Comparison of ENCODE assay signal across 19 cellular contexts in the genomic region with DNA sequence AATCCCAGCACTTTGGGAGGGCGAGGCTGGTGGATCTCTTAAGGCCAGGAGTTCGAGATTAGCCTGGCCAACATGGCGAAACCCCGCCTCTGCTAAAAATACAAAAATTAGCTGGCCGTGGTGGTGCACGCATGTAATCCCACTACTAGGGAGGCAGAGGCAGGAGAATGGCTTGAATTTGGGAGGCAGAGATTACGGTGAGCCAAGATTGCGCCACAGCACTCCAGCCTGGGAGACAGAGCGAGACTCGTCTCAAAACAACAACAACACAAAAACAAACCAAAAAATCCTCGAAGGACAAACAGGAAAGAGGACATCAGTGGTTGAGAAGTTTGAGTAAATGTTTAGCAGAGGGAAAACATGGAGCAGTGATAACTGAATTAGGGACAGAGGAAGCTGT. TPM values are rescaled to one million over a fixed set of nuclear protein-coding genes. Genes with fewer than 3 reads are reported as not detected.
DNase-seq lines count a peak whose midpoint lies in the region; ATAC-seq, FAIRE-seq and TF ChIP-seq lines count a peak whose summit lies in the region.
"Had no signal": no experiment of that assay in that cellular context is flagged by ENCODE, and none has a peak within 500 bp of the region (broad histone marks: within the 10 kb centered on the region; RNA-seq: fewer than 3 reads in every experiment).

No MANE protein-coding gene starts in this region.

- H3K23ac ChIP-seq in neuronal stem cell (ENCODE audit: low read depth, low read length, poor library complexity), result no peak overlapping the region

- no peaks in the 10 kb centered on the region for H3K9me3 ChIP-seq in left ventricle myocardium inferior (replicated peaks)
- H3K9me3 ChIP-seq in neuronal stem cell (replicated peaks in 1 of 2; ENCODE audit: control insufficient read depth in 2 of 2, insufficient read depth in 1 of 2, low read depth in 1 of 2, low read length in 2 of 2), result no peaks in the 10 kb centered on the region
- no peaks in the 10 kb centered on the region for H3K9me3 ChIP-seq in HepG2 (ENCODE audit: low read length)
- H3K9me3 ChIP-seq: Peyer's patch had no signal

- no peaks in the 10 kb centered on the region for H3K36me3 ChIP-seq in left ventricle myocardium inferior
- no peaks in the 10 kb centered on the region for H3K36me3 ChIP-seq in neuronal stem cell (replicated peaks in 1 of 2; ENCODE audit: control insufficient read depth in 2 of 2, insufficient read depth in 2 of 2, low read length in 2 of 2)
- no peaks in the 10 kb centered on the region for H3K36me3 ChIP-seq in HepG2 (replicated peaks in 1 of 2; ENCODE audit: control insufficient read depth in 1 of 2, insufficient read depth in 2 of 2, low read length in 2 of 2)
- H3K36me3 ChIP-seq: Peyer's patch had no signal

- no peak overlapping the region for H2AK5ac ChIP-seq in neuronal stem cell (ENCODE audit: low read depth, low read length)

- no peak for TF ChIP-seq POLR2A in HepG2 (IDR thresholded peaks at IDR 0.05; ENCODE audit: insufficient read depth in 1 of 2, low read depth in 2 of 2, low read length in 2 of 2)

- no peaks in the 10 kb centered on the region for H3K79me2 ChIP-seq in HepG2 (ENCODE audit: insufficient read depth, low read length)

- H3K9ac ChIP-seq in neuronal stem cell (ENCODE audit: low read depth, low read length, poor library complexity) (no peak overlapping the region), HepG2 (ENCODE audit: insufficient read depth, low read depth, low read length) (no peak overlapping the region)

- H2BK5ac ChIP-seq in neuronal stem cell (ENCODE audit: low read length), result no peak overlapping the region

- H3K4me1 Mint-ChIP-seq in stimulated activated memory B cell treated with anti-CD40 and anti-IgM and Interleukin-4, amounts not matched to agents 10 μg/mL and 1 μg/mL and 100 μg/mL, for 72 hours, result peaks cover 26% of the 10 kb centered on the region
- H3K4me1 Mint-ChIP-seq: CD14-positive monocyte had no signal

- H3K27ac Mint-ChIP-seq in stimulated activated memory B cell treated with anti-CD40 and anti-IgM and Interleukin-4, amounts not matched to agents 10 μg/mL and 1 μg/mL and 100 μg/mL, for 72 hours, result peak overlapping the region; percentile 35
- H3K27ac Mint-ChIP-seq: B cell, CD14-positive monocyte had no signal

- H2BK12ac ChIP-seq in neuronal stem cell (ENCODE audit: low read length), result no peak overlapping the region

- H2AFZ ChIP-seq in neuronal stem cell (ENCODE audit: low read length), result peak overlapping the region; percentile 0
- H2AFZ ChIP-seq in HepG2 (ENCODE audit: low read length), result no peak overlapping the region

- H3K4ac ChIP-seq in neuronal stem cell (ENCODE audit: low read length), result no peak overlapping the region

- H3K18ac ChIP-seq in neuronal stem cell (ENCODE audit: low read length), result no peak overlapping the region

- no peaks in the 10 kb centered on the region for H3K79me1 ChIP-seq in neuronal stem cell (ENCODE audit: low read depth, low read length)

- H3K27ac ChIP-seq in left ventricle myocardium inferior (replicated peaks) (peak overlapping the region; percentile 69), neuronal stem cell (replicated peaks; ENCODE audit: low read length) (no peak overlapping the region), HepG2 (ENCODE audit: extremely low read length, insufficient read depth, low read length) (no peak overlapping the region)

- FAIRE-seq in HepG2 (lab: Jason Lieb, UNC), result no peak
- FAIRE-seq: A204.1, G401.6, GM12892 had no signal

- H2BK15ac ChIP-seq in neuronal stem cell (ENCODE audit: low read length), result no peak overlapping the region

- peaks cover 3% of the 10 kb centered on the region for H3K9me3 Mint-ChIP-seq in stimulated activated memory B cell treated with anti-CD40 and anti-IgM and Interleukin-4, amounts not matched to agents 10 μg/mL and 1 μg/mL and 100 μg/mL, for 72 hours

- in situ Hi-C loops in HepG2 (cut with HindIII; ENCODE audit: extremely low pct_ligation_motif_present, low pct_unique_long_range_greater_than_20kb), result no loop called here

- H2BK120ac ChIP-seq in neuronal stem cell (ENCODE audit: low read depth, low read length), result no peak overlapping the region

- H3K4me1 ChIP-seq in left ventricle myocardium inferior (peaks cover 22% of the 10 kb centered on the region), neuronal stem cell (ENCODE audit: control insufficient read depth in 2 of 2, insufficient read depth in 1 of 2, low read depth in 1 of 2, low read length in 2 of 2) (peaks cover 0 to 2% of the 10 kb centered on the region in 2 donors), HepG2 (ENCODE audit: insufficient read depth, low read length) (no peaks in the 10 kb centered on the region)
- H3K4me1 ChIP-seq: Peyer's patch had no signal

- H4K8ac ChIP-seq in neuronal stem cell (ENCODE audit: low read depth, low read length), result no peak overlapping the region

- H3K14ac ChIP-seq in neuronal stem cell (ENCODE audit: low read length), result no peak overlapping the region

- DNase-seq in left ventricle myocardium inferior, result no peak
- no peak for DNase-seq in left cardiac atrium
- no peak for DNase-seq in neuronal stem cell (ENCODE audit: low spot score)
- no peak for DNase-seq in HepG2 (ENCODE audit: low spot score)
- DNase-seq: H7, Kasumi-1, NCI-H1694 treated with DMSO at 0.1 percent for 48 hours, NCI-H2081 treated with DMSO at 0.1 percent for 48 hours, NCI-H446, NCI-H526, Peyer's patch had no signal

- H3K27me3 Mint-ChIP-seq in stimulated activated memory B cell treated with anti-CD40 and anti-IgM and Interleukin-4, amounts not matched to agents 10 μg/mL and 1 μg/mL and 100 μg/mL, for 72 hours, result no peaks in the 10 kb centered on the region
- H3K27me3 Mint-ChIP-seq: B cell had no signal

- no peak for TF ChIP-seq RAD21 in HepG2 (CRISPR knock-in tag; IDR thresholded peaks at IDR 0.05)

- no peak overlapping the region for H3K4me3 Mint-ChIP-seq in stimulated activated memory B cell treated with anti-CD40 and anti-IgM and Interleukin-4, amounts not matched to agents 10 μg/mL and 1 μg/mL and 100 μg/mL, for 72 hours
- H3K4me3 Mint-ChIP-seq: B cell, CD14-positive monocyte had no signal

- ATAC-seq in left cardiac atrium, result no peak
- ATAC-seq in stimulated activated memory B cell treated with anti-CD40 and anti-IgM and Interleukin-4, amounts not matched to agents 10 μg/mL and 1 μg/mL and 100 μg/mL, for 72 hours, result no peak
- no peak for ATAC-seq in HepG2
- no peak for ATAC-seq in GM19463 (IDR thresholded peaks at IDR 0.05; ENCODE audit: unreplicated experiment)
- no peak for ATAC-seq in HG02981 (IDR thresholded peaks at IDR 0.05; ENCODE audit: unreplicated experiment)

- H3K27me3 ChIP-seq in left ventricle myocardium inferior (ENCODE audit: low read depth) (no peaks in the 10 kb centered on the region), neuronal stem cell (ENCODE audit: control insufficient read depth in 3 of 3, insufficient read depth in 3 of 3, low read depth in 1 of 3, low read length in 3 of 3) (no peaks in the 10 kb centered on the region), HepG2 (ENCODE audit: control insufficient read depth in 1 of 2, insufficient read depth in 2 of 2, low read length in 2 of 2) (no peaks in the 10 kb centered on the region)
- H3K27me3 ChIP-seq: Peyer's patch had no signal

- H3K4me3 ChIP-seq in left ventricle myocardium inferior (no peak overlapping the region), neuronal stem cell (ENCODE audit: low read length in 2 of 2) (no peak overlapping the region), HepG2 (replicated peaks in 1 of 3; ENCODE audit: insufficient read depth in 1 of 3, low read depth in 2 of 3, low read length in 3 of 3) (no peak overlapping the region)
- H3K4me3 ChIP-seq: Peyer's patch had no signal

- no peak overlapping the region for H4K91ac ChIP-seq in neuronal stem cell (ENCODE audit: low read depth, low read length, poor library complexity)

- no TSS peak for BruUV-seq in HepG2 (replicated peaks; lab: Mats Ljungman, UMichigan)

- no peaks in the 10 kb centered on the region for H4K20me1 ChIP-seq in HepG2 (ENCODE audit: insufficient read depth, low read length)

- H3K36me3 Mint-ChIP-seq in stimulated activated memory B cell treated with anti-CD40 and anti-IgM and Interleukin-4, amounts not matched to agents 10 μg/mL and 1 μg/mL and 100 μg/mL, for 72 hours, result no peaks in the 10 kb centered on the region
- H3K36me3 Mint-ChIP-seq: CD14-positive monocyte had no signal

- CTCF ChIA-PET in HepG2 (lab: Yijun Ruan, JAX; ENCODE audit: low intra/inter-chr PET ratio, low total read pairs), result no interaction called here

- POLR2A ChIA-PET in HepG2 (lab: Yijun Ruan, JAX), result no interaction called here

- TF ChIP-seq CTCF in left ventricle myocardium inferior (IDR thresholded peaks at IDR 0.05; ENCODE audit: borderline replicate concordance) (no peak), HepG2 (CRISPR knock-in tag; IDR thresholded peaks at IDR 0.05) (no peak)

- intact Hi-C loops in left ventricle myocardium inferior (cut with micrococcal nuclease) (no loop called here), left cardiac atrium (cut with DNase I) (no loop called here), HepG2 (cut with micrococcal nuclease; ENCODE audit: unreplicated experiment) (no loop called here)

- H3K4me2 ChIP-seq in neuronal stem cell (ENCODE audit: insufficient read depth, low read length, poor library complexity, severe bottlenecking), result no peak overlapping the region
- H3K4me2 ChIP-seq in HepG2 (ENCODE audit: low read depth, low read length), result no peak overlapping the region

- no CpG with 5 or more reads among the region's 11 CpGs for WGBS in neuronal stem cell (ENCODE audit: extremely low coverage in 2 of 2, insufficient read length in 2 of 2, insufficient replicate concordance in 1 of 2), 2 donors
- 38% methylated on average over 11 of the region's 11 CpGs for WGBS in HepG2 (ENCODE audit: low lambda C conversion rate)

- no peak for TF ChIP-seq EP300 in HepG2 (IDR thresholded peaks at IDR 0.05; ENCODE audit: low read depth in 2 of 2, low read length in 2 of 2)
- no peak for TF ChIP-seq EP300 in HepG2 (CRISPR knock-in tag; IDR thresholded peaks at IDR 0.05; ENCODE audit: borderline replicate concordance)

RNA-seq across cellular contexts. Expression of gene FAM3C, which starts 52.3 kb away (rescaled TPM):
- 46.2 TPM for total RNA-seq in left ventricle myocardium inferior
- total RNA-seq in left cardiac atrium, result 10 to 100 TPM; 47.5 to 68.4 TPM
- polyA plus RNA-seq in neuronal stem cell (2013, experiment 1 of 2), result 39.6 TPM
- 40.5 TPM for polyA plus RNA-seq in neuronal stem cell (2013, experiment 2 of 2)
- 11.3 and 14.6 TPM in 2 replicates for total RNA-seq in HepG2 (2016; rRNA removed; fragmentation: Illumina TruSeq; extraction: Trizol)
- total RNA-seq in HepG2 (2016; cell fraction: cytosol; rRNA removed; fragmentation: Illumina TruSeq; extraction: Trizol; ENCODE audit: low read depth), result 4.1 and 4.8 TPM in 2 replicates
- 10.6 and 13.1 TPM in 2 replicates for total RNA-seq in HepG2 (2016; cell fraction: insoluble cytoplasmic fraction; rRNA removed; fragmentation: Illumina TruSeq; extraction: Trizol)
- total RNA-seq in HepG2 (2016; cell fraction: membrane; rRNA removed; fragmentation: Illumina TruSeq; extraction: Trizol), result 12.2 and 12.7 TPM in 2 replicates
- 27.4 and 29.2 TPM in 2 replicates for total RNA-seq in HepG2 (2016; cell fraction: nucleus; rRNA removed; fragmentation: Illumina TruSeq; extraction: Trizol)
- 13.0 and 16.0 TPM in 2 replicates for polyA plus RNA-seq in HepG2 (2011; rRNA removed)
- 5.8 and 10.3 TPM in 2 replicates for polyA plus RNA-seq in HepG2 (2011; cell fraction: cytosol; rRNA removed)
- polyA plus RNA-seq in HepG2 (2011; cell fraction: nucleus; rRNA removed), result 5.8 and 7.8 TPM in 2 replicates
- 27.2 and 34.9 TPM in 2 replicates for polyA plus RNA-seq in HepG2 (2012)
- 8.3 and 10.9 TPM in 2 replicates for polyA plus RNA-seq in HepG2 (2016; cell fraction: cytosol; fragmentation: Illumina TruSeq; extraction: Trizol; ENCODE audit: low read depth)
- polyA plus RNA-seq in HepG2 (2016; cell fraction: insoluble cytoplasmic fraction; fragmentation: Illumina TruSeq; extraction: Trizol; ENCODE audit: low read depth), result 22.6 and 22.8 TPM in 2 replicates
- polyA plus RNA-seq in HepG2 (2016; cell fraction: membrane; fragmentation: Illumina TruSeq; extraction: Trizol; ENCODE audit: low read depth), result 18.0 and 19.8 TPM in 2 replicates
- polyA plus RNA-seq in HepG2 (2016; cell fraction: nucleus; fragmentation: Illumina TruSeq; extraction: Trizol; ENCODE audit: insufficient read depth, low read depth), result 55.5 and 64.1 TPM in 2 replicates
- polyA minus RNA-seq in HepG2 (2011; rRNA and poly(A)+ RNA removed; ENCODE audit: low replicate concordance), result 2.5 and 4.8 TPM in 2 replicates
- polyA minus RNA-seq in HepG2 (2011; cell fraction: cytosol; rRNA and poly(A)+ RNA removed), result 6.2 and 7.7 TPM in 2 replicates
- 35.7 and 37.3 TPM in 2 replicates for polyA minus RNA-seq in HepG2 (2011; cell fraction: nucleus; rRNA and poly(A)+ RNA removed)
